ENCODE assay signal across 29 cellular contexts in genomic region chr14:41891624-41892023, GRCh38.
"Had no signal": no experiment of that assay in that cellular context is flagged by ENCODE, and none has a peak within 500 bp of the region (broad histone marks: within the 10 kb centered on the region; RNA-seq: fewer than 3 reads in every experiment).

No MANE protein-coding gene starts in this region.

- H3K4me1 Mint-ChIP-seq: immature natural killer cell; memory B cell; natural killer cell; neural crest cell; stimulated activated memory B cell treated with anti-CD40 and anti-IgM and Interleukin-4, amounts not matched to agents 10 μg/mL and 1 μg/mL and 100 μg/mL, for 72 hours had no signal

- H2AFZ ChIP-seq: parathyroid adenoma had no signal

- H3K27ac Mint-ChIP-seq: immature natural killer cell; memory B cell; natural killer cell; progenitor cell of endocrine pancreas; stimulated activated memory B cell treated with anti-CD40 and anti-IgM and Interleukin-4, amounts not matched to agents 10 μg/mL and 1 μg/mL and 100 μg/mL, for 72 hours; type B pancreatic cell had no signal

- FAIRE-seq: endometrium had no signal

- ATAC-seq: heart right ventricle; left colon; left ventricle myocardium superior; lower lobe of right lung; natural killer cell; stimulated activated memory B cell treated with anti-CD40 and anti-IgM and Interleukin-4, amounts not matched to agents 10 μg/mL and 1 μg/mL and 100 μg/mL, for 72 hours; stimulated activated naive CD8-positive, alpha-beta T cell treated with anti-CD3 and anti-CD28 coated beads, Interleukin-15, Interleukin-2, amounts not matched to agents 100 U/mL and 50 U/mL, for 24 hours had no signal

- H3K79me2 ChIP-seq: parathyroid adenoma had no signal

- H3K9ac ChIP-seq: parathyroid adenoma had no signal

- H3K9me3 ChIP-seq: esophagus squamous epithelium, heart right ventricle, lower lobe of right lung, neutrophil, sigmoid colon, testis, tibial artery had no signal

- H3K36me3 ChIP-seq: esophagus squamous epithelium, heart right ventricle, lower lobe of right lung, neutrophil, sigmoid colon, tibial artery had no signal

- H3K27ac ChIP-seq: coronary artery, esophagus squamous epithelium, heart right ventricle, lower lobe of right lung, neutrophil, parathyroid adenoma, sigmoid colon, testis, tibial artery had no signal

- H3K36me3 Mint-ChIP-seq: immature natural killer cell; memory B cell; natural killer cell; stimulated activated memory B cell treated with anti-CD40 and anti-IgM and Interleukin-4, amounts not matched to agents 10 μg/mL and 1 μg/mL and 100 μg/mL, for 72 hours; type B pancreatic cell had no signal

- H3K9me3 Mint-ChIP-seq: memory B cell; neural crest cell; stimulated activated memory B cell treated with anti-CD40 and anti-IgM and Interleukin-4, amounts not matched to agents 10 μg/mL and 1 μg/mL and 100 μg/mL, for 72 hours; type B pancreatic cell had no signal

- DNase-seq: dermis blood vessel endothelial cell; effector memory CD4-positive, alpha-beta T cell; erythroblast; esophagus squamous epithelium; foreskin melanocyte; glutamatergic neuron; heart right ventricle; hypothalamus; immature natural killer cell; islet precursor cell; kidney glomerular epithelial cell; left colon; left ventricle myocardium superior; lower lobe of right lung; natural killer cell; sigmoid colon; stimulated activated naive CD8-positive, alpha-beta T cell treated with anti-CD3 and anti-CD28 coated beads, Interleukin-15, Interleukin-2, amounts not matched to agents 100 U/mL and 50 U/mL, for 24 hours; substantia nigra; testis; tibial artery had no signal

- H3K27me3 ChIP-seq: esophagus squamous epithelium, heart right ventricle, neutrophil, sigmoid colon, testis, tibial artery had no signal

- H3K27me3 Mint-ChIP-seq: memory B cell; progenitor cell of endocrine pancreas; stimulated activated memory B cell treated with anti-CD40 and anti-IgM and Interleukin-4, amounts not matched to agents 10 μg/mL and 1 μg/mL and 100 μg/mL, for 72 hours; type B pancreatic cell had no signal

- H3K4me3 Mint-ChIP-seq: immature natural killer cell; memory B cell; natural killer cell; neural crest cell; stimulated activated memory B cell treated with anti-CD40 and anti-IgM and Interleukin-4, amounts not matched to agents 10 μg/mL and 1 μg/mL and 100 μg/mL, for 72 hours; type B pancreatic cell had no signal

- H3K4me3 ChIP-seq: coronary artery, esophagus squamous epithelium, heart right ventricle, lower lobe of right lung, sigmoid colon, testis, tibial artery had no signal

- H3K4me1 ChIP-seq: esophagus squamous epithelium, heart right ventricle, lower lobe of right lung, parathyroid adenoma, sigmoid colon, testis, tibial artery had no signal
